Comparison of ENCODE assay signal across 29 cellular contexts in genomic region chr11:126335463-126335760, GRCh38. TPM values are rescaled to one million over a fixed set of nuclear protein-coding genes. Genes with fewer than 3 reads are reported as not detected.
DNase-seq lines count a peak whose midpoint lies in the region; ATAC-seq, FAIRE-seq and TF ChIP-seq lines count a peak whose summit lies in the region.
"Had no signal": no experiment of that assay in that cellular context is flagged by ENCODE, and none has a peak within 500 bp of the region (broad histone marks: within the 10 kb centered on the region; RNA-seq: fewer than 3 reads in every experiment).

No MANE protein-coding gene starts in this region.

- CTCF ChIA-PET in activated CD8-positive, alpha-beta memory T cell treated with anti-CD3 and anti-CD28 coated beads, Interleukin-2, amount 10 ng/mL, durations not matched to agents 7 days and 5 days (lab: Charles Lee) = interaction anchor here (1.5 kb wide), 1 partner anchor 145 kb away, joined by 4 read pairs; no protein-coding TSS in a partner anchor
- CTCF ChIA-PET in H1 (lab: Charles Lee; ENCODE audit: partially characterized antibody) = interaction anchor here (0.6 to 1.3 kb wide), 4 partner anchors 12 to 154 kb away, joined by 3 to 6 read pairs (median 4); no protein-coding TSS in a partner anchor

- no peak overlapping the region for H3K4ac ChIP-seq in H1 (replicated peaks; ENCODE audit: insufficient read length, low read depth, low read length)

- H3K36me3 Mint-ChIP-seq in activated CD8-positive, alpha-beta memory T cell treated with anti-CD3 and anti-CD28 coated beads, Interleukin-2, amount 10 ng/mL, durations not matched to agents 7 days and 5 days = peaks cover 14% of the 10 kb centered on the region

- H2BK120ac ChIP-seq in H1 (replicated peaks; ENCODE audit: low read depth, low read length) = no peak overlapping the region

- no peak overlapping the region for H2AFZ ChIP-seq in H1 (ENCODE audit: low read length)
- H2AFZ ChIP-seq: GM23248 had no signal

- DNase-seq in activated CD8-positive, alpha-beta memory T cell treated with anti-CD3 and anti-CD28 coated beads, Interleukin-2, amount 10 ng/mL, durations not matched to agents 7 days and 5 days = no peak
- no peak for DNase-seq in activated CD8-positive, alpha-beta memory T cell treated with anti-CD3 and anti-CD28 coated beads, Interleukin-2, amount 50 U/mL, for 48 hours
- DNase-seq in H1 (ENCODE audit: low read depth in 1 of 2, low spot score in 2 of 2) (no peak), spleen (peak; percentile 54), NCI-H2196 (lab: John Stamatoyannopoulos, UW; ENCODE audit: unreplicated experiment) (no peak), glomerular visceral epithelial cell (ENCODE audit: extremely low spot score) (no peak), SIG-M5 (lab: John Stamatoyannopoulos, UW) (no peak)
- DNase-seq: activated CD4-positive, alpha-beta T cell treated with anti-CD3 and anti-CD28 coated beads, Interleukin-2, amount 10 ng/mL, durations not matched to agents 7 days and 5 days; anterior cingulate cortex; CD8-positive, alpha-beta T cell; cortex of kidney; DMS 273 treated with DMSO at 0.1 percent for 48 hours; EL; endodermal cell; GM23248; hypothalamus; lower lobe of right lung; stimulated activated CD4-positive, alpha-beta T cell treated with anti-CD3 and anti-CD28 coated beads, Interleukin-15, amount 100 ng/mL, for 24 hours; stimulated activated naive CD4-positive, alpha-beta T cell had no signal

- no peak for ATAC-seq in activated CD8-positive, alpha-beta memory T cell treated with anti-CD3 and anti-CD28 coated beads, Interleukin-2, amount 10 ng/mL, durations not matched to agents 7 days and 5 days
- ATAC-seq: gastroesophageal sphincter, GM12878, lower lobe of right lung, pancreas, sciatic nerve had no signal

- H3K27ac Mint-ChIP-seq in activated CD8-positive, alpha-beta memory T cell treated with anti-CD3 and anti-CD28 coated beads, Interleukin-2, amount 10 ng/mL, durations not matched to agents 7 days and 5 days = peak overlapping the region; percentile 21
- H3K27ac Mint-ChIP-seq: endodermal cell had no signal

- H4K5ac ChIP-seq in H1 (ENCODE audit: insufficient read length, low read depth, low read length) = no peak overlapping the region

- intact Hi-C loops in spleen (cut with DNase I; ENCODE audit: low total_unique reads) = no loop called here

- TF ChIP-seq CTCF in H1 (IDR thresholded peaks at IDR 0.05; ENCODE audit: control extremely low read depth in 1 of 3, insufficient read depth in 1 of 3, low read depth in 1 of 3, low read length in 3 of 3) = no peak
- TF ChIP-seq CTCF in liver (IDR thresholded peaks at IDR 0.05; ENCODE audit: low read depth, low read length, missing input control) = no peak
- no peak for TF ChIP-seq CTCF in spleen (IDR thresholded peaks at IDR 0.05 in 8 of 11, conservative IDR thresholded peaks at IDR 0.05 in 3 of 11)

- WGBS in H1 (ENCODE audit: extremely low coverage in 1 of 2, insufficient coverage in 1 of 2, insufficient read length in 1 of 2, insufficient replicate concordance in 2 of 2, low coverage in 1 of 2, low lambda C conversion rate in 2 of 2, missing lambda C conversion rate in 1 of 2), 2 experiments = 95% methylated on average over 5 of the region's 5 CpGs; no CpG with 5 or more reads in 1 of the 2 experiments
- WGBS in liver = 50% methylated on average over 5 of the region's 5 CpGs
- WGBS in spleen, 5 donors = 84 to 96% (median 90%) methylated on average over 5 of the region's 5 CpGs

- H2BK20ac ChIP-seq in H1 (ENCODE audit: low read length) = no peak overlapping the region

- no peak for TF ChIP-seq RAD21 in H1 (IDR thresholded peaks at IDR 0.05 in 1 of 2, conservative IDR thresholded peaks at IDR 0.05 in 1 of 2; ENCODE audit: low read depth in 2 of 2, low read length in 2 of 2)
- TF ChIP-seq RAD21 in liver (IDR thresholded peaks at IDR 0.05) = no peak

- no peak overlapping the region for H3K9ac ChIP-seq in H1 (replicated peaks in 1 of 4; ENCODE audit: extremely low read depth in 1 of 4, low read depth in 3 of 4, low read length in 3 of 4)
- H3K9ac ChIP-seq in liver (ENCODE audit: low read depth in 1 of 2, low read length in 2 of 2) = no peak overlapping the region
- H3K9ac ChIP-seq: GM23248 had no signal

- no peak overlapping the region for H3K4me2 ChIP-seq in H1 (ENCODE audit: insufficient read depth in 1 of 2, low read depth in 2 of 2, low read length in 2 of 2)

- H2BK5ac ChIP-seq in H1 (ENCODE audit: low read depth, low read length) = no peak overlapping the region

- no peaks in the 10 kb centered on the region for H3K9me3 ChIP-seq in H1 (ENCODE audit: insufficient read depth in 2 of 2, low read depth in 1 of 2, low read length in 1 of 2)
- H3K9me3 ChIP-seq in liver (ENCODE audit: control insufficient read depth in 4 of 4, low read length in 3 of 4) = no peaks in the 10 kb centered on the region
- no peaks in the 10 kb centered on the region for H3K9me3 ChIP-seq in spleen
- H3K9me3 ChIP-seq: gastroesophageal sphincter, lower lobe of right lung, pancreas had no signal

- no peaks in the 10 kb centered on the region for H3K27me3 Mint-ChIP-seq in activated CD8-positive, alpha-beta memory T cell treated with anti-CD3 and anti-CD28 coated beads, Interleukin-2, amount 10 ng/mL, durations not matched to agents 7 days and 5 days
- H3K27me3 Mint-ChIP-seq: activated CD4-positive, alpha-beta T cell treated with anti-CD3 and anti-CD28 coated beads, Interleukin-2, amount 10 ng/mL, durations not matched to agents 7 days and 5 days; activated naive CD8-positive, alpha-beta T cell had no signal

- FAIRE-seq in H1 (lab: Jason Lieb, UNC) = no peak
- FAIRE-seq: GM12878, pancreas, urothelium cell line had no signal

- peaks cover 19% of the 10 kb centered on the region for H3K4me1 Mint-ChIP-seq in activated CD8-positive, alpha-beta memory T cell treated with anti-CD3 and anti-CD28 coated beads, Interleukin-2, amount 10 ng/mL, durations not matched to agents 7 days and 5 days

- no peaks in the 10 kb centered on the region for H3K23me2 ChIP-seq in H1 (ENCODE audit: low read depth, low read length)

- POLR2A ChIA-PET in H1 (lab: Charles Lee; ENCODE audit: partially characterized antibody) = interaction anchor here (2.4 kb wide), 1 partner anchor 11 kb away, joined by 8 read pairs; no protein-coding TSS in a partner anchor

- H2BK12ac ChIP-seq in H1 (ENCODE audit: low read depth, low read length) = no peak overlapping the region

- no peak overlapping the region for H2AK5ac ChIP-seq in H1 (ENCODE audit: low read depth, low read length)

- no peaks in the 10 kb centered on the region for H3K79me1 ChIP-seq in H1 (ENCODE audit: low read depth, low read length)

- H3K23ac ChIP-seq in H1 (ENCODE audit: insufficient read length) = no peak overlapping the region

- H3K4me1 ChIP-seq in H1 (replicated peaks in 1 of 4; ENCODE audit: control insufficient read depth in 3 of 4, insufficient read depth in 4 of 4, low read length in 3 of 4) (peaks cover 0 to 8% (median 3%) of the 10 kb centered on the region in 4 experiments; a peak in 2 of 7 replicates), liver (ENCODE audit: control insufficient read depth in 4 of 4, insufficient read depth in 4 of 4, low read length in 3 of 4) (peaks cover 9 to 47% (median 29%) of the 10 kb centered on the region in 4 donors), spleen (peaks cover 15 to 94% (median 48%) of the 10 kb centered on the region in 6 donors)
- H3K4me1 ChIP-seq: pancreas had no signal

- H4K8ac ChIP-seq in H1 (ENCODE audit: extremely low read depth, insufficient read depth, low read length) = 0 out of 2 replicates have a peak overlapping the region, but pooled peaks have one; percentile 9

- no peak overlapping the region for H3K27ac ChIP-seq in H1 (ENCODE audit: low read depth, low read length)
- no peak overlapping the region for H3K27ac ChIP-seq in liver (ENCODE audit: low read depth in 1 of 2, low read length in 2 of 2)
- peak overlapping the region in 3 of 8 donors; percentile 46 to 68 (median 67) for H3K27ac ChIP-seq in spleen
- H3K27ac ChIP-seq: 22Rv1, GM23248, lower lobe of right lung, pancreas, VCaP had no signal

- H3K56ac ChIP-seq in H1 (replicated peaks; ENCODE audit: insufficient read length, low read depth, low read length) = no peak overlapping the region

- H3K27me3 ChIP-seq in H1 (replicated peaks in 1 of 4; ENCODE audit: control insufficient read depth in 3 of 4, extremely low read depth in 1 of 4, insufficient read depth in 3 of 4, low read length in 3 of 4) (no peaks in the 10 kb centered on the region), liver (ENCODE audit: control insufficient read depth in 4 of 4, insufficient read depth in 4 of 4, low read length in 3 of 4) (no peaks in the 10 kb centered on the region), spleen (replicated peaks in 1 of 7) (no peaks in the 10 kb centered on the region)
- H3K27me3 ChIP-seq: gastroesophageal sphincter, pancreas had no signal

- H3K4me3 ChIP-seq in H1 (ENCODE audit: extremely low read depth in 1 of 4, insufficient read depth in 2 of 4, low read depth in 3 of 4, low read length in 4 of 4) (no peak overlapping the region), liver (ENCODE audit: low read depth in 1 of 3, low read length in 3 of 3) (no peak overlapping the region), spleen (no peak overlapping the region)
- H3K4me3 ChIP-seq: gastroesophageal sphincter, GM12878, GM23248, lower lobe of right lung, pancreas had no signal

- no peak overlapping the region for H3K4me3 Mint-ChIP-seq in activated CD8-positive, alpha-beta memory T cell treated with anti-CD3 and anti-CD28 coated beads, Interleukin-2, amount 10 ng/mL, durations not matched to agents 7 days and 5 days
- H3K4me3 Mint-ChIP-seq: activated CD4-positive, alpha-beta T cell treated with anti-CD3 and anti-CD28 coated beads, Interleukin-2, amount 10 ng/mL, durations not matched to agents 7 days and 5 days; activated naive CD8-positive, alpha-beta T cell; CD8-positive, alpha-beta T cell; endodermal cell; T-helper 2 cell treated with Interferon-gamma antibody and Interleukin-4, amounts not matched to agents 5 μg/mL and 100 μg/mL, for 36 hours had no signal

- H3K79me2 ChIP-seq in H1 (ENCODE audit: control insufficient read depth in 1 of 2, insufficient read depth in 2 of 2, low read length in 2 of 2) = no peaks in the 10 kb centered on the region

- TF ChIP-seq EP300 in H1 (IDR thresholded peaks at IDR 0.05; ENCODE audit: borderline replicate concordance in 1 of 2, low read depth in 2 of 2, low read length in 2 of 2) = no peak

- no peak overlapping the region for H3K18ac ChIP-seq in H1 (ENCODE audit: extremely low read depth, low read length)

- no peak overlapping the region for H2BK15ac ChIP-seq in H1 (ENCODE audit: low read length)

- H4K20me1 ChIP-seq in H1 (replicated peaks in 1 of 2; ENCODE audit: control insufficient read depth in 1 of 2, insufficient read depth in 2 of 2, low read length in 2 of 2) = peaks cover 0 to 2% of the 10 kb centered on the region in 2 experiments

- TF ChIP-seq POLR2A in H1 (IDR thresholded peaks at IDR 0.05; ENCODE audit: control extremely low read depth in 1 of 2, low read depth in 2 of 2, low read length in 2 of 2) (no peak), spleen (IDR thresholded peaks at IDR 0.05) (no peak)

- H3K9me3 Mint-ChIP-seq in activated CD8-positive, alpha-beta memory T cell treated with anti-CD3 and anti-CD28 coated beads, Interleukin-2, amount 10 ng/mL, durations not matched to agents 7 days and 5 days (ENCODE audit: low read depth) = no peaks in the 10 kb centered on the region
- H3K9me3 Mint-ChIP-seq: activated CD4-positive, alpha-beta T cell treated with anti-CD3 and anti-CD28 coated beads, Interleukin-2, amount 10 ng/mL, durations not matched to agents 7 days and 5 days; CD8-positive, alpha-beta T cell; endodermal cell; T-helper 2 cell treated with Interferon-gamma antibody and Interleukin-4, amounts not matched to agents 5 μg/mL and 100 μg/mL, for 36 hours had no signal

- H3K36me3 ChIP-seq in H1 (ENCODE audit: control insufficient read depth in 2 of 4, insufficient read depth in 4 of 4, low read length in 3 of 4) (peaks cover 0 to 11% (median under 1%) of the 10 kb centered on the region in 4 experiments; a peak in 4 of 8 replicates), liver (ENCODE audit: control insufficient read depth in 4 of 4, insufficient read depth in 3 of 4, low read depth in 1 of 4, low read length in 3 of 4) (peaks cover 4 to 39% (median 31%) of the 10 kb centered on the region in 4 donors), spleen (peaks cover 0 to 89% (median 35%) of the 10 kb centered on the region in 6 donors)

- H3K14ac ChIP-seq in H1 (ENCODE audit: insufficient read length) = no peak overlapping the region

- no peak overlapping the region for H4K91ac ChIP-seq in H1 (replicated peaks; ENCODE audit: insufficient read length, low read length)

RNA-seq across cellular contexts. Expression of gene ST3GAL4, which starts 20.1 kb away (rescaled TPM):
- 10 to 100 TPM in 1 of 2 experiments, 1 to 10 TPM in 1; 8.8 to 11.5 TPM for total RNA-seq in activated CD8-positive, alpha-beta memory T cell treated with anti-CD3 and anti-CD28 coated beads, Interleukin-2, amount 10 ng/mL, durations not matched to agents 7 days and 5 days
- 15.6 and 16.0 TPM in 2 replicates for total RNA-seq in H1 (2021; fragmentation: NEBNext Ultra II Directional; extraction: Animal tissue kit (Norgen Biotek cat#: 25700))
- 20.0 and 21.0 TPM in 2 replicates for polyA plus RNA-seq in H1 (2011; rRNA removed)
- polyA plus RNA-seq in H1 (2011; cell fraction: cytosol; rRNA removed) = 18.8 TPM
- polyA plus RNA-seq in H1 (2011; cell fraction: nucleus; rRNA removed) = 27.9 TPM
- polyA plus RNA-seq in H1 (2012, experiment 1 of 2) = 12.9 to 18.6 TPM (median 15.3 TPM) in 4 replicates
- 18.2 TPM for polyA plus RNA-seq in H1 (2012, experiment 2 of 2)
- 12.5 TPM for polyA plus RNA-seq in H1 (2013, experiment 1 of 2)
- polyA plus RNA-seq in H1 (2013, experiment 2 of 2) = 12.9 TPM
- polyA minus RNA-seq in H1 (2011; rRNA and poly(A)+ RNA removed) = 15.7 and 16.0 TPM in 2 replicates
- polyA minus RNA-seq in H1 (2011; cell fraction: cytosol; rRNA and poly(A)+ RNA removed) = 5.8 TPM
- polyA minus RNA-seq in H1 (2011; cell fraction: nucleus; rRNA and poly(A)+ RNA removed) = 14.6 TPM
- total RNA-seq in liver = 10 to 100 TPM in 1 of 2 donors, 1 to 10 TPM in 1; 7.4 to 18.4 TPM
- polyA plus RNA-seq in liver = 10 to 100 TPM in 1 of 2 donors, 1 to 10 TPM in 1; 4.5 to 13.7 TPM
- 100 to 1,000 TPM in 1 of 7 donors, 10 to 100 TPM in 6; 41.2 to 102 (median 53.0) TPM for total RNA-seq in spleen
- polyA plus RNA-seq in spleen = 10 to 100 TPM; 12.8 to 25.0 (median 22.4) TPM

RNA-seq across cellular contexts. Expression of gene DCPS, which starts 31.6 kb away (rescaled TPM):
- total RNA-seq in activated CD8-positive, alpha-beta memory T cell treated with anti-CD3 and anti-CD28 coated beads, Interleukin-2, amount 10 ng/mL, durations not matched to agents 7 days and 5 days = 10 to 100 TPM; 40.6 to 41.9 TPM
- 24.6 and 24.8 TPM in 2 replicates for total RNA-seq in H1 (2021; fragmentation: NEBNext Ultra II Directional; extraction: Animal tissue kit (Norgen Biotek cat#: 25700))
- polyA plus RNA-seq in H1 (2011; rRNA removed) = 55.2 and 61.9 TPM in 2 replicates
- polyA plus RNA-seq in H1 (2011; cell fraction: cytosol; rRNA removed) = 44.4 TPM
- polyA plus RNA-seq in H1 (2011; cell fraction: nucleus; rRNA removed) = 28.9 TPM
- polyA plus RNA-seq in H1 (2012, experiment 1 of 2) = 28.4 to 32.8 TPM (median 30.1 TPM) in 4 replicates
- polyA plus RNA-seq in H1 (2012, experiment 2 of 2) = 31.6 TPM
- polyA plus RNA-seq in H1 (2013, experiment 1 of 2) = 18.1 TPM
- polyA plus RNA-seq in H1 (2013, experiment 2 of 2) = 19.4 TPM
- polyA minus RNA-seq in H1 (2011; rRNA and poly(A)+ RNA removed) = 17.7 and 19.4 TPM in 2 replicates
- 15.3 TPM for polyA minus RNA-seq in H1 (2011; cell fraction: cytosol; rRNA and poly(A)+ RNA removed)
- polyA minus RNA-seq in H1 (2011; cell fraction: nucleus; rRNA and poly(A)+ RNA removed) = 11.9 TPM
- total RNA-seq in liver = 10 to 100 TPM in 1 of 2 donors, 1 to 10 TPM in 1; 5.6 to 10.7 TPM
- 10 to 100 TPM; 27.3 to 61.0 TPM for polyA plus RNA-seq in liver
- total RNA-seq in spleen = 10 to 100 TPM; 17.4 to 30.8 (median 21.1) TPM
- 10 to 100 TPM; 23.9 to 35.2 (median 30.4) TPM for polyA plus RNA-seq in spleen

RNA-seq across cellular contexts. Expression of gene TIRAP, which starts 52.5 kb away (rescaled TPM):
- 10 to 100 TPM; 14.3 to 14.8 TPM for total RNA-seq in activated CD8-positive, alpha-beta memory T cell treated with anti-CD3 and anti-CD28 coated beads, Interleukin-2, amount 10 ng/mL, durations not matched to agents 7 days and 5 days
- 4.5 and 5.3 TPM in 2 replicates for total RNA-seq in H1 (2021; fragmentation: NEBNext Ultra II Directional; extraction: Animal tissue kit (Norgen Biotek cat#: 25700))
- polyA plus RNA-seq in H1 (2011; rRNA removed) = 5.3 and 5.6 TPM in 2 replicates
- polyA plus RNA-seq in H1 (2011; cell fraction: cytosol; rRNA removed) = 3.8 TPM
- 5.1 TPM for polyA plus RNA-seq in H1 (2011; cell fraction: nucleus; rRNA removed)
- polyA plus RNA-seq in H1 (2012, experiment 1 of 2) = 4.2 to 5.7 TPM (median 5.0 TPM) in 4 replicates
- polyA plus RNA-seq in H1 (2012, experiment 2 of 2) = 3.6 TPM
- polyA plus RNA-seq in H1 (2013, experiment 1 of 2) = 4.1 TPM
- 3.9 TPM for polyA plus RNA-seq in H1 (2013, experiment 2 of 2)
- 5.4 and 5.7 TPM in 2 replicates for polyA minus RNA-seq in H1 (2011; rRNA and poly(A)+ RNA removed)
- 5.2 TPM for polyA minus RNA-seq in H1 (2011; cell fraction: cytosol; rRNA and poly(A)+ RNA removed)
- 4.5 TPM for polyA minus RNA-seq in H1 (2011; cell fraction: nucleus; rRNA and poly(A)+ RNA removed)
- total RNA-seq in liver = 1 to 10 TPM; 4.4 to 9.5 TPM
- polyA plus RNA-seq in liver = 1 to 10 TPM; 3.9 to 8.5 TPM
- 10 to 100 TPM; 15.4 to 23.5 (median 18.5) TPM for total RNA-seq in spleen
- polyA plus RNA-seq in spleen = 1 to 10 TPM; 2.6 to 7.3 (median 3.0) TPM
